In the genomic region with DNA sequence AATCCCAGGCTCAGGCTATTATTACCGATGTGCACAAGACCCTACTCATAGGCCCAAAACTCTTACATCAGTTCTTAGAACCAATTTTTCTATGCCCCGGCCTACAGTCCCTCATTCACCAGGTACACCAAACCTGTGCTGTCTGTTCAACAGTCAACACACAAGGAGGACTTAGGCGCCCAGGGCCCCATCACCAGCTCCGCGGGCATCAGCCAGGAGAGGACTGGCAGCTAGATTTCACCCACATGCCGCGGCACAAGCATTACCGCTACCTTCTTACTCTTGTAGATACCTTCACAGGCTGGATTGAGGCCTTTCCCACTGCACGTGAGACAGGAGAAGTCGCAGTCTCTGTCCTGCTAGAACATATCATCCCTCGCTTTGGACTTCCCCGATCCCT, we compare ENCODE assay signal across 31 cellular contexts.
"Had no signal": no experiment of that assay in that cellular context is flagged by ENCODE, and none has a peak within 500 bp of the region (broad histone marks: within the 10 kb centered on the region; RNA-seq: fewer than 3 reads in every experiment).

No MANE protein-coding gene starts in this region.

- H3K4me3 Mint-ChIP-seq: activated CD4-positive, alpha-beta memory T cell treated with anti-CD3 and anti-CD28 coated beads, Interleukin-2, amount 10 ng/mL, durations not matched to agents 7 days and 5 days; activated CD4-positive, alpha-beta T cell treated with anti-CD3 and anti-CD28 coated beads, Interleukin-2, amount 10 ng/mL, durations not matched to agents 7 days and 5 days; activated naive CD4-positive, alpha-beta T cell treated with anti-CD3 and anti-CD28 coated beads, Interleukin-2, amount 10 ng/mL, durations not matched to agents 7 days and 5 days; activated naive CD8-positive, alpha-beta T cell; activated T-cell treated with anti-CD3 and anti-CD28 coated beads, Interleukin-2, amount 50 U/mL, for 24 hours; activated T-cell treated with anti-CD3 and anti-CD28 coated beads, Interleukin-2, amount 50 U/mL, for 72 hours; central memory CD8-positive, alpha-beta T cell; WTC11 had no signal

- DNase-seq: activated CD4-positive, alpha-beta memory T cell treated with anti-CD3 and anti-CD28 coated beads, Interleukin-2, amount 10 ng/mL, durations not matched to agents 7 days and 5 days; activated CD4-positive, alpha-beta T cell treated with anti-CD3 and anti-CD28 coated beads for 1 hour; activated CD4-positive, alpha-beta T cell treated with anti-CD3 and anti-CD28 coated beads for 4 hours; activated CD4-positive, alpha-beta T cell treated with anti-CD3 and anti-CD28 coated beads, Interleukin-2, amount 10 ng/mL, durations not matched to agents 7 days and 5 days; activated CD4-positive, alpha-beta T cell treated with anti-CD3 and anti-CD28 coated beads, Interleukin-2, amount 50 U/mL, for 4 hours; activated CD8-positive, alpha-beta memory T cell treated with anti-CD3 and anti-CD28 coated beads, Interleukin-2, amount 50 U/mL, for 48 hours; activated gamma-delta T cell; activated naive CD4-positive, alpha-beta T cell; activated naive CD4-positive, alpha-beta T cell treated with anti-CD3 and anti-CD28 coated beads, Interleukin-2, amount 10 ng/mL, durations not matched to agents 7 days and 5 days; activated T-cell treated with anti-CD3 and anti-CD28 coated beads for 4 hours; activated T-cell treated with anti-CD3 and anti-CD28 coated beads, Interleukin-2, amount 50 U/mL, for 24 hours; activated T-cell treated with anti-CD3 and anti-CD28 coated beads, Interleukin-2, amount 50 U/mL, for 72 hours; amniotic stem cell; anterior cingulate cortex; brain microvascular endothelial cell; cortex of kidney; dermis blood vessel endothelial cell; effector CD4-positive, alpha-beta T cell; foreskin fibroblast; head of caudate nucleus; T-helper 2 cell had no signal

- H3K27ac Mint-ChIP-seq: activated CD4-positive, alpha-beta memory T cell treated with anti-CD3 and anti-CD28 coated beads, Interleukin-2, amount 10 ng/mL, durations not matched to agents 7 days and 5 days; activated CD4-positive, alpha-beta T cell treated with anti-CD3 and anti-CD28 coated beads, Interleukin-2, amount 10 ng/mL, durations not matched to agents 7 days and 5 days; activated naive CD4-positive, alpha-beta T cell treated with anti-CD3 and anti-CD28 coated beads, Interleukin-2, amount 10 ng/mL, durations not matched to agents 7 days and 5 days; activated naive CD8-positive, alpha-beta T cell; activated T-cell treated with anti-CD3 and anti-CD28 coated beads, Interleukin-2, amount 50 U/mL, for 24 hours; activated T-cell treated with anti-CD3 and anti-CD28 coated beads, Interleukin-2, amount 50 U/mL, for 72 hours; WTC11 had no signal

- H3K36me3 ChIP-seq: brain microvascular endothelial cell had no signal

- H3K27me3 Mint-ChIP-seq: activated CD4-positive, alpha-beta memory T cell treated with anti-CD3 and anti-CD28 coated beads, Interleukin-2, amount 10 ng/mL, durations not matched to agents 7 days and 5 days; activated CD4-positive, alpha-beta T cell treated with anti-CD3 and anti-CD28 coated beads, Interleukin-2, amount 10 ng/mL, durations not matched to agents 7 days and 5 days; activated naive CD4-positive, alpha-beta T cell treated with anti-CD3 and anti-CD28 coated beads, Interleukin-2, amount 10 ng/mL, durations not matched to agents 7 days and 5 days; activated naive CD8-positive, alpha-beta T cell; activated T-cell treated with anti-CD3 and anti-CD28 coated beads, Interleukin-2, amount 50 U/mL, for 24 hours; central memory CD8-positive, alpha-beta T cell had no signal

- FAIRE-seq: astrocyte, bronchial epithelial cell, colon, endometrium, frontal cortex, TTC549 had no signal

- H3K36me3 Mint-ChIP-seq: activated naive CD4-positive, alpha-beta T cell treated with anti-CD3 and anti-CD28 coated beads, Interleukin-2, amount 10 ng/mL, durations not matched to agents 7 days and 5 days; activated naive CD8-positive, alpha-beta T cell had no signal

- H3K4me1 Mint-ChIP-seq: activated CD4-positive, alpha-beta memory T cell treated with anti-CD3 and anti-CD28 coated beads, Interleukin-2, amount 10 ng/mL, durations not matched to agents 7 days and 5 days; activated CD4-positive, alpha-beta T cell treated with anti-CD3 and anti-CD28 coated beads, Interleukin-2, amount 10 ng/mL, durations not matched to agents 7 days and 5 days; activated naive CD4-positive, alpha-beta T cell treated with anti-CD3 and anti-CD28 coated beads, Interleukin-2, amount 10 ng/mL, durations not matched to agents 7 days and 5 days; central memory CD8-positive, alpha-beta T cell; WTC11 had no signal

- H3K27me3 ChIP-seq: brain microvascular endothelial cell had no signal

- H3K27ac ChIP-seq: brain microvascular endothelial cell, VCaP had no signal
